In genomic region chr19:55459950-55460657, GRCh38 we compare ENCODE assay signal across 8 cellular contexts. TPM values are rescaled to one million over a fixed set of nuclear protein-coding genes. Genes with fewer than 3 reads are reported as not detected.
DNase-seq lines count a peak whose midpoint lies in the region; FAIRE-seq and TF ChIP-seq lines count a peak whose summit lies in the region.

No MANE protein-coding gene starts in this region.

- no peak for FAIRE-seq in D721Med (lab: Jason Lieb, UNC)

- no peak for TF ChIP-seq CTCF in fibroblast of mammary gland (conservative IDR thresholded peaks at IDR 0.05; ENCODE audit: control insufficient read depth, insufficient read depth, low read depth, low read length)
- no peak for TF ChIP-seq CTCF in D721Med (IDR thresholded peaks at IDR 0.05; ENCODE audit: insufficient read depth, missing control alignments)

- H3K4me3 ChIP-seq in SK-N-MC (peak overlapping the region; percentile 89), fibroblast of mammary gland (ENCODE audit: control insufficient read depth, low read depth, low read length) (peak overlapping the region; percentile 86), skeletal muscle cell (ENCODE audit: low read depth, low read length) (peak overlapping the region; percentile 91)

- H3K9me3 ChIP-seq in SK-N-MC (ENCODE audit: low read depth, low read length), result no peaks in the 10 kb centered on the region

- H3K27ac ChIP-seq in SK-N-MC, result peak overlapping the region; percentile 78

- no peaks in the 10 kb centered on the region for H3K36me3 ChIP-seq in SK-N-MC (ENCODE audit: insufficient read depth, low read length)

- DNase-seq in DMS53 (lab: John Stamatoyannopoulos, UW) (peak; percentile 43), DMS53 treated with DMSO at 0.1 percent for 48 hours (lab: John Stamatoyannopoulos, UW; ENCODE audit: unreplicated experiment) (no peak), SK-N-MC (ENCODE audit: low read depth, low spot score) (no peak), fibroblast of mammary gland (ENCODE audit: low read depth) (peak; percentile 34), skeletal muscle cell (ENCODE audit: low read depth) (no peak), D721Med (ENCODE audit: insufficient read length, low spot score) (no peak), NCI-H1436 (lab: John Stamatoyannopoulos, UW) (no peak), ureter (ENCODE audit: low spot score) (no peak)

- H3K9ac ChIP-seq in SK-N-MC (ENCODE audit: insufficient read length), result peak overlapping the region; percentile 32

RNA-seq across cellular contexts. Expression of gene ISOC2, which starts 1.3 kb away (rescaled TPM):
- 48.4 TPM for total RNA-seq in ureter

RNA-seq across cellular contexts. Expression of gene C19orf85, which starts 4.4 kb away (rescaled TPM):
- total RNA-seq in ureter, result not detected

RNA-seq across cellular contexts. Expression of gene ZNF628, which starts 16.3 kb away (rescaled TPM):
- 7.4 TPM for total RNA-seq in ureter

RNA-seq across cellular contexts. Expression of gene SHISA7, which starts 17.0 kb away (rescaled TPM):
- not detected for total RNA-seq in ureter

RNA-seq across cellular contexts. Expression of gene NAT14, which starts 24.9 kb away (rescaled TPM):
- 14.2 TPM for total RNA-seq in ureter

Comparison
In these comparisons a context has a peak if more than half of its experiments do, and no peak if none do; other contexts are left out.
1. DNase-seq: peak in DMS53 (single experiment) and fibroblast of mammary gland (single experiment); none in DMS53 treated with DMSO at 0.1 percent for 48 hours (single experiment), SK-N-MC (single experiment), skeletal muscle cell (single experiment), D721Med (single experiment), NCI-H1436 (single experiment) and ureter (single experiment).
2. Peak in every context shown above with its lines, with median percentiles within 50 percentile points of each other: H3K4me3 ChIP-seq.